In the genomic region with DNA sequence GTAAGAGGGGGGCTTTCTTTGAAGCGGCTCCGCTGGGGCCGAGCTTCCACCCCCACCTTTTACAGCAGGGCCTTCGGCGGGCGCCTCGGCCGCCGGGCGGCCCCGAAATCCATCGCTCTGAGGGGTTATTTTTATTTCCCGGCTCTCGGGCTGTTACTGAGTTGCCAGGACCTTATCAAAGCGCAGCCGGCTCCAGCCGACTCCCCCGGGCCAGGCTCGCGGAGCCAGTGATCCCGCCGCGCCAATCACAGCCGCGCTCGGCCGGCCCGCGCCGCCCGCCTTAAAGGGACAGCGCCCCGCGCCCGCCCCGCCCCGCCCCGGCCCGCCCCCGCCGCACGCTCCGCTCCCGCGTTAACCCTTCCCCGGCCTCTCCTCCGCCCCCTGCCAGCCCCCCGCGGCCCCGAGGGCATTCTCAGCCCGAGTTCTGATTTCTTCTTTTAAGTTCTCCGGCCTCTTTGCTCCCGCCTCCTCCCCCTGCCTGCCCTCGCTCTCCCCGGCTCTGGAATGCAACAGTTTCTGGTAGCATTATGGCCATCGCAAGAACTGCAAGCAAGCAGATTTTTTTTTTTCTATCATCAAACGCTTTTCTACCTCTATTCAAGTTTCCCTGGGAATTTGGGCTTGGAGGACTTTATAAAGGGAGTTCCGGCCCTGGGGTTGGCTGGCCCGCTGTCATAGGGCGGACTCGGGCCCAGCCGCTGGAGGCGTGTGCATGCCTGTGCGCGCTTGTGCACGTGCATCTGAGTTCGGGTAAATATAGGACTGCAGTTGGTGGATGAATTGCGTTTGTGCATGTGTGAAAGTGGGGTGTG, we compare ENCODE assay signal across 1 cellular context.
TF ChIP-seq lines count a peak whose summit lies in the region.

A gene with protein sequence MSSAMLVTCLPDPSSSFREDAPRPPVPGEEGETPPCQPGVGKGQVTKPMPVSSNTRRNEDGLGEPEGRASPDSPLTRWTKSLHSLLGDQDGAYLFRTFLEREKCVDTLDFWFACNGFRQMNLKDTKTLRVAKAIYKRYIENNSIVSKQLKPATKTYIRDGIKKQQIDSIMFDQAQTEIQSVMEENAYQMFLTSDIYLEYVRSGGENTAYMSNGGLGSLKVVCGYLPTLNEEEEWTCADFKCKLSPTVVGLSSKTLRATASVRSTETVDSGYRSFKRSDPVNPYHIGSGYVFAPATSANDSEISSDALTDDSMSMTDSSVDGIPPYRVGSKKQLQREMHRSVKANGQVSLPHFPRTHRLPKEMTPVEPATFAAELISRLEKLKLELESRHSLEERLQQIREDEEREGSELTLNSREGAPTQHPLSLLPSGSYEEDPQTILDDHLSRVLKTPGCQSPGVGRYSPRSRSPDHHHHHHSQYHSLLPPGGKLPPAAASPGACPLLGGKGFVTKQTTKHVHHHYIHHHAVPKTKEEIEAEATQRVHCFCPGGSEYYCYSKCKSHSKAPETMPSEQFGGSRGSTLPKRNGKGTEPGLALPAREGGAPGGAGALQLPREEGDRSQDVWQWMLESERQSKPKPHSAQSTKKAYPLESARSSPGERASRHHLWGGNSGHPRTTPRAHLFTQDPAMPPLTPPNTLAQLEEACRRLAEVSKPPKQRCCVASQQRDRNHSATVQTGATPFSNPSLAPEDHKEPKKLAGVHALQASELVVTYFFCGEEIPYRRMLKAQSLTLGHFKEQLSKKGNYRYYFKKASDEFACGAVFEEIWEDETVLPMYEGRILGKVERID (minus strand): TSS at position 255 of the 812 bp plus-strand sequence. CDS start 3,028 bp downstream, outside the sequence.

TF ChIP-seq in HepG2, 621 proteins besides CTCF, POLR2A, EP300 and RAD21 (continued from another document and continues in another):
- TF ChIP-seq, protein P1, sequence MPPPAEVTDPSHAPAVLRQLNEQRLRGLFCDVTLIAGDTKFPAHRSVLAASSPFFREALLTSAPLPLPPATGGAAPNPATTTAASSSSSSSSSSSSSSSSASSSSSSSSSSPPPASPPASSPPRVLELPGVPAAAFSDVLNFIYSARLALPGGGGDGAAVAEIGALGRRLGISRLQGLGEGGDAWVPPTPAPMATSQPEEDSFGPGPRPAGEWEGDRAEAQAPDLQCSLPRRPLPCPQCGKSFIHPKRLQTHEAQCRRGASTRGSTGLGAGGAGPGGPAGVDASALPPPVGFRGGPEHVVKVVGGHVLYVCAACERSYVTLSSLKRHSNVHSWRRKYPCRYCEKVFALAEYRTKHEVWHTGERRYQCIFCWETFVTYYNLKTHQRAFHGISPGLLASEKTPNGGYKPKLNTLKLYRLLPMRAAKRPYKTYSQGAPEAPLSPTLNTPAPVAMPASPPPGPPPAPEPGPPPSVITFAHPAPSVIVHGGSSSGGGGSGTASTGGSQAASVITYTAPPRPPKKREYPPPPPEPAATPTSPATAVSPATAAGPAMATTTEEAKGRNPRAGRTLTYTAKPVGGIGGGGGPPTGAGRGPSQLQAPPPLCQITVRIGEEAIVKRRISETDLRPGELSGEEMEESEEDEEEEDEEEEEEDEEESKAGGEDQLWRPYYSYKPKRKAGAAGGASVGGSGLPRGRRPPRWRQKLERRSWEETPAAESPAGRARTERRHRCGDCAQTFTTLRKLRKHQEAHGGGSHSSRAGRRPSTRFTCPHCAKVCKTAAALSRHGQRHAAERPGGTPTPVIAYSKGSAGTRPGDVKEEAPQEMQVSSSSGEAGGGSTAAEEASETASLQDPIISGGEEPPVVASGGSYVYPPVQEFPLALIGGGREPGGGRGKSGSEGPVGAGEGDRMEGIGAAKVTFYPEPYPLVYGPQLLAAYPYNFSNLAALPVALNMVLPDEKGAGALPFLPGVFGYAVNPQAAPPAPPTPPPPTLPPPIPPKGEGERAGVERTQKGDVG (CRISPR knock-in tag; IDR thresholded peaks at IDR 0.05; ENCODE audit: borderline replicate concordance): peak; percentile 92; the same call in 1 of the 2 replicates
- TF ChIP-seq NAIF1 (CRISPR knock-in tag; IDR thresholded peaks at IDR 0.05; ENCODE audit: borderline replicate concordance) (peak; percentile 76; the same call in 1 of the 2 replicates), RFX5 (IDR thresholded peaks at IDR 0.05; ENCODE audit: low read depth, low read length) (no peak), ZNF343 (CRISPR knock-in tag; IDR thresholded peaks at IDR 0.05) (peak; percentile 92), CREM (IDR thresholded peaks at IDR 0.05) (peak; percentile 45; the same call in 1 of the 2 replicates), CREM (CRISPR knock-in tag; IDR thresholded peaks at IDR 0.05) (no peak), RARG (CRISPR knock-in tag; IDR thresholded peaks at IDR 0.05; ENCODE audit: low read depth) (0 out of 2 replicates have a peak, but pooled peaks have one; percentile 72), SOX5 (CRISPR knock-in tag; IDR thresholded peaks at IDR 0.05; ENCODE audit: borderline replicate concordance) (peak; percentile 81), ZNF451 (CRISPR knock-in tag; IDR thresholded peaks at IDR 0.05) (peak; percentile 72; the same call in 1 of the 2 replicates), ZNF205 (CRISPR knock-in tag; IDR thresholded peaks at IDR 0.05) (peak; percentile 52; the same call in 1 of the 2 replicates), ZNF670 (CRISPR knock-in tag; IDR thresholded peaks at IDR 0.05; ENCODE audit: borderline replicate concordance) (0 out of 2 replicates have a peak, but pooled peaks have one; percentile 8), RFXANK (CRISPR knock-in tag; IDR thresholded peaks at IDR 0.05) (0 out of 2 replicates have a peak, but pooled peaks have one; percentile 48), CCDC6 (CRISPR knock-in tag; IDR thresholded peaks at IDR 0.05) (peak; percentile 94; the same call in 1 of the 2 replicates), ZNF335 (CRISPR knock-in tag; IDR thresholded peaks at IDR 0.05) (no peak), REXO4 (CRISPR knock-in tag; IDR thresholded peaks at IDR 0.05; ENCODE audit: borderline replicate concordance) (peak; percentile 99), ZNF329 (CRISPR knock-in tag; IDR thresholded peaks at IDR 0.05; ENCODE audit: low read depth) (peak; percentile 86), MAF1 (CRISPR knock-in tag; IDR thresholded peaks at IDR 0.05; ENCODE audit: borderline replicate concordance) (no peak), ZNF101 (CRISPR knock-in tag; IDR thresholded peaks at IDR 0.05; ENCODE audit: borderline replicate concordance, low read depth) (peak; percentile 98), AKAP8 (CRISPR knock-in tag; IDR thresholded peaks at IDR 0.05) (0 out of 2 replicates have a peak, but pooled peaks have one; percentile 45), ZNF616 (CRISPR knock-in tag; IDR thresholded peaks at IDR 0.05; ENCODE audit: low read depth) (peak; percentile 95), ZNF337 (CRISPR knock-in tag; IDR thresholded peaks at IDR 0.05; ENCODE audit: borderline replicate concordance, low read depth) (peak; percentile 99), ZSCAN21 (CRISPR knock-in tag; IDR thresholded peaks at IDR 0.05; ENCODE audit: borderline replicate concordance) (peak; percentile 98), ARNTL (CRISPR knock-in tag; IDR thresholded peaks at IDR 0.05) (peak; percentile 90), TCF7 (IDR thresholded peaks at IDR 0.05; ENCODE audit: low read depth) (peak; percentile 94), TBP (CRISPR knock-in tag; IDR thresholded peaks at IDR 0.05) (no peak), ZMYM2 (CRISPR knock-in tag; IDR thresholded peaks at IDR 0.05) (peak; percentile 88), ZNF235 (CRISPR knock-in tag; IDR thresholded peaks at IDR 0.05; ENCODE audit: borderline replicate concordance) (peak; percentile 38; the same call in 1 of the 2 replicates), BHLHE40 (IDR thresholded peaks at IDR 0.05; ENCODE audit: low read length) (peak; percentile 98), PHB2 (IDR thresholded peaks at IDR 0.05; ENCODE audit: partially characterized antibody) (no peak), DNMT3B (CRISPR knock-in tag; conservative IDR thresholded peaks at IDR 0.05) (peak; percentile 98), ZBTB38 (CRISPR knock-in tag; IDR thresholded peaks at IDR 0.05) (peak; percentile 84), TBX3 (IDR thresholded peaks at IDR 0.05; ENCODE audit: borderline replicate concordance) (peak; percentile 90), SMARCE1 (IDR thresholded peaks at IDR 0.05; ENCODE audit: borderline replicate concordance) (no peak), SPEN (CRISPR knock-in tag; IDR thresholded peaks at IDR 0.05; ENCODE audit: low read depth) (peak; percentile 90; the same call in 1 of the 2 replicates)
- TF ChIP-seq, protein P2, sequence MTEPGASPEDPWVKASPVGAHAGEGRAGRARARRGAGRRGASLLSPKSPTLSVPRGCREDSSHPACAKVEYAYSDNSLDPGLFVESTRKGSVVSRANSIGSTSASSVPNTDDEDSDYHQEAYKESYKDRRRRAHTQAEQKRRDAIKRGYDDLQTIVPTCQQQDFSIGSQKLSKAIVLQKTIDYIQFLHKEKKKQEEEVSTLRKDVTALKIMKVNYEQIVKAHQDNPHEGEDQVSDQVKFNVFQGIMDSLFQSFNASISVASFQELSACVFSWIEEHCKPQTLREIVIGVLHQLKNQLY (CRISPR knock-in tag; IDR thresholded peaks at IDR 0.05): peak; percentile 85
- TF ChIP-seq, protein P3, sequence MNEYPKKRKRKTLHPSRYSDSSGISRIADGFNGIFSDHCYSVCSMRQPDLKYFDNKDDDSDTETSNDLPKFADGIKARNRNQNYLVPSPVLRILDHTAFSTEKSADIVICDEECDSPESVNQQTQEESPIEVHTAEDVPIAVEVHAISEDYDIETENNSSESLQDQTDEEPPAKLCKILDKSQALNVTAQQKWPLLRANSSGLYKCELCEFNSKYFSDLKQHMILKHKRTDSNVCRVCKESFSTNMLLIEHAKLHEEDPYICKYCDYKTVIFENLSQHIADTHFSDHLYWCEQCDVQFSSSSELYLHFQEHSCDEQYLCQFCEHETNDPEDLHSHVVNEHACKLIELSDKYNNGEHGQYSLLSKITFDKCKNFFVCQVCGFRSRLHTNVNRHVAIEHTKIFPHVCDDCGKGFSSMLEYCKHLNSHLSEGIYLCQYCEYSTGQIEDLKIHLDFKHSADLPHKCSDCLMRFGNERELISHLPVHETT (CRISPR knock-in tag; conservative IDR thresholded peaks at IDR 0.05): no peak
- TF ChIP-seq, protein P4, sequence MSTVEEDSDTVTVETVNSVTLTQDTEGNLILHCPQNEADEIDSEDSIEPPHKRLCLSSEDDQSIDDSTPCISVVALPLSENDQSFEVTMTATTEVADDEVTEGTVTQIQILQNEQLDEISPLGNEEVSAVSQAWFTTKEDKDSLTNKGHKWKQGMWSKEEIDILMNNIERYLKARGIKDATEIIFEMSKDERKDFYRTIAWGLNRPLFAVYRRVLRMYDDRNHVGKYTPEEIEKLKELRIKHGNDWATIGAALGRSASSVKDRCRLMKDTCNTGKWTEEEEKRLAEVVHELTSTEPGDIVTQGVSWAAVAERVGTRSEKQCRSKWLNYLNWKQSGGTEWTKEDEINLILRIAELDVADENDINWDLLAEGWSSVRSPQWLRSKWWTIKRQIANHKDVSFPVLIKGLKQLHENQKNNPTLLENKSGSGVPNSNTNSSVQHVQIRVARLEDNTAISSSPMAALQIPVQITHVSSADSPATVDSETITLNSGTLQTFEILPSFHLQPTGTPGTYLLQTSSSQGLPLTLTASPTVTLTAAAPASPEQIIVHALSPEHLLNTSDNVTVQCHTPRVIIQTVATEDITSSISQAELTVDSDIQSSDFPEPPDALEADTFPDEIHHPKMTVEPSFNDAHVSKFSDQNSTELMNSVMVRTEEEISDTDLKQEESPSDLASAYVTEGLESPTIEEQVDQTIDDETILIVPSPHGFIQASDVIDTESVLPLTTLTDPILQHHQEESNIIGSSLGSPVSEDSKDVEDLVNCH (CRISPR knock-in tag; IDR thresholded peaks at IDR 0.05): peak; percentile 92; the same call in 1 of the 2 replicates
- TF ChIP-seq, protein P5, sequence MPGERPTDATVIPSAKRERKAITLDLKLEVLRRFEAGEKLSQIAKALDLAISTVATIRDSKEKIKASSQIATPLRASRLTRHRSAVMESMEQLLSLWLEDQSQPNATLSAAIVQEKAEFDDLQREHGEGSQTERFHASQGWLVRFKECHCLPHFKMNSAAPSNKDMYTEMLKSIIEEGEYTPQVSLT (CRISPR knock-in tag; IDR thresholded peaks at IDR 0.05; ENCODE audit: borderline replicate concordance, low read depth): no peak
- TF ChIP-seq, protein P6, sequence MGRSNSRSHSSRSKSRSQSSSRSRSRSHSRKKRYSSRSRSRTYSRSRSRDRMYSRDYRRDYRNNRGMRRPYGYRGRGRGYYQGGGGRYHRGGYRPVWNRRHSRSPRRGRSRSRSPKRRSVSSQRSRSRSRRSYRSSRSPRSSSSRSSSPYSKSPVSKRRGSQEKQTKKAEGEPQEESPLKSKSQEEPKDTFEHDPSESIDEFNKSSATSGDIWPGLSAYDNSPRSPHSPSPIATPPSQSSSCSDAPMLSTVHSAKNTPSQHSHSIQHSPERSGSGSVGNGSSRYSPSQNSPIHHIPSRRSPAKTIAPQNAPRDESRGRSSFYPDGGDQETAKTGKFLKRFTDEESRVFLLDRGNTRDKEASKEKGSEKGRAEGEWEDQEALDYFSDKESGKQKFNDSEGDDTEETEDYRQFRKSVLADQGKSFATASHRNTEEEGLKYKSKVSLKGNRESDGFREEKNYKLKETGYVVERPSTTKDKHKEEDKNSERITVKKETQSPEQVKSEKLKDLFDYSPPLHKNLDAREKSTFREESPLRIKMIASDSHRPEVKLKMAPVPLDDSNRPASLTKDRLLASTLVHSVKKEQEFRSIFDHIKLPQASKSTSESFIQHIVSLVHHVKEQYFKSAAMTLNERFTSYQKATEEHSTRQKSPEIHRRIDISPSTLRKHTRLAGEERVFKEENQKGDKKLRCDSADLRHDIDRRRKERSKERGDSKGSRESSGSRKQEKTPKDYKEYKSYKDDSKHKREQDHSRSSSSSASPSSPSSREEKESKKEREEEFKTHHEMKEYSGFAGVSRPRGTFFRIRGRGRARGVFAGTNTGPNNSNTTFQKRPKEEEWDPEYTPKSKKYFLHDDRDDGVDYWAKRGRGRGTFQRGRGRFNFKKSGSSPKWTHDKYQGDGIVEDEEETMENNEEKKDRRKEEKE (IDR thresholded peaks at IDR 0.05): no peak
- TF ChIP-seq, protein P7, sequence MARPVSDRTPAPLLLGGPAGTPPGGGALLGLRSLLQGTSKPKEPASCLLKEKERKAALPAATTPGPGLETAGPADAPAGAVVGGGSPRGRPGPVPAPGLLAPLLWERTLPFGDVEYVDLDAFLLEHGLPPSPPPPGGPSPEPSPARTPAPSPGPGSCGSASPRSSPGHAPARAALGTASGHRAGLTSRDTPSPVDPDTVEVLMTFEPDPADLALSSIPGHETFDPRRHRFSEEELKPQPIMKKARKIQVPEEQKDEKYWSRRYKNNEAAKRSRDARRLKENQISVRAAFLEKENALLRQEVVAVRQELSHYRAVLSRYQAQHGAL (CRISPR knock-in tag; IDR thresholded peaks at IDR 0.05; ENCODE audit: not compliant biosample characterization): no peak
- TF ChIP-seq, protein P8, sequence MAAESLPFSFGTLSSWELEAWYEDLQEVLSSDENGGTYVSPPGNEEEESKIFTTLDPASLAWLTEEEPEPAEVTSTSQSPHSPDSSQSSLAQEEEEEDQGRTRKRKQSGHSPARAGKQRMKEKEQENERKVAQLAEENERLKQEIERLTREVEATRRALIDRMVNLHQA (CRISPR knock-in tag; IDR thresholded peaks at IDR 0.05): no peak
- TF ChIP-seq, protein P9, sequence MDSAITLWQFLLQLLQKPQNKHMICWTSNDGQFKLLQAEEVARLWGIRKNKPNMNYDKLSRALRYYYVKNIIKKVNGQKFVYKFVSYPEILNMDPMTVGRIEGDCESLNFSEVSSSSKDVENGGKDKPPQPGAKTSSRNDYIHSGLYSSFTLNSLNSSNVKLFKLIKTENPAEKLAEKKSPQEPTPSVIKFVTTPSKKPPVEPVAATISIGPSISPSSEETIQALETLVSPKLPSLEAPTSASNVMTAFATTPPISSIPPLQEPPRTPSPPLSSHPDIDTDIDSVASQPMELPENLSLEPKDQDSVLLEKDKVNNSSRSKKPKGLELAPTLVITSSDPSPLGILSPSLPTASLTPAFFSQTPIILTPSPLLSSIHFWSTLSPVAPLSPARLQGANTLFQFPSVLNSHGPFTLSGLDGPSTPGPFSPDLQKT (CRISPR knock-in tag; IDR thresholded peaks at IDR 0.05; ENCODE audit: borderline replicate concordance): peak; percentile 95; the same call in 1 of the 2 replicates
